14 cellular contexts compared by ENCODE assay signal in genomic region chr21:39051561-39051949, GRCh38.
DNase-seq lines count a peak whose midpoint lies in the region; TF ChIP-seq lines count a peak whose summit lies in the region.
"Had no signal": no experiment of that assay in that cellular context is flagged by ENCODE, and none has a peak within 500 bp of the region (broad histone marks: within the 10 kb centered on the region; RNA-seq: fewer than 3 reads in every experiment).

No MANE protein-coding gene starts in this region.

- H2AFZ ChIP-seq in osteoblast (ENCODE audit: low read length) = peak overlapping the region; percentile 36
- H2AFZ ChIP-seq in neuronal stem cell (ENCODE audit: low read length) = no peak overlapping the region

- WGBS in neuronal stem cell (ENCODE audit: extremely low coverage in 2 of 2, insufficient read length in 2 of 2, insufficient replicate concordance in 1 of 2), 2 donors = no CpG with 5 or more reads among the region's 4 CpGs

- H2AK5ac ChIP-seq in neuronal stem cell (ENCODE audit: low read depth, low read length) = no peak overlapping the region

- H3K27ac ChIP-seq in osteoblast (ENCODE audit: low read depth, low read length) (peak overlapping the region; percentile 81), neuronal stem cell (replicated peaks; ENCODE audit: low read length) (no peak overlapping the region)

- no peaks in the 10 kb centered on the region for H4K20me1 ChIP-seq in osteoblast (ENCODE audit: insufficient read depth, low read length)

- H3K36me3 ChIP-seq in osteoblast (ENCODE audit: insufficient read depth, low read length) = no peaks in the 10 kb centered on the region
- H3K36me3 ChIP-seq in neuronal stem cell (replicated peaks in 1 of 2; ENCODE audit: control insufficient read depth in 2 of 2, insufficient read depth in 2 of 2, low read length in 2 of 2) = no peaks in the 10 kb centered on the region

- in situ Hi-C loops in Caki2 (cut with HindIII; ENCODE audit: low pct_unique_long_range_greater_than_20kb, low sequenced_read_pairs) = no loop called here

- H2BK12ac ChIP-seq in neuronal stem cell (ENCODE audit: low read length) = no peak overlapping the region

- no peak overlapping the region for H3K14ac ChIP-seq in neuronal stem cell (ENCODE audit: low read length)

- no peak overlapping the region for H3K4ac ChIP-seq in neuronal stem cell (ENCODE audit: low read length)

- no peak for TF ChIP-seq CTCF in epithelial cell of proximal tubule (conservative IDR thresholded peaks at IDR 0.05; ENCODE audit: low read depth, low read length)
- TF ChIP-seq CTCF in osteoblast (IDR thresholded peaks at IDR 0.05; ENCODE audit: extremely low read depth, low read depth, low read length) = no peak

- H3K9me3 ChIP-seq in osteoblast (ENCODE audit: low read depth, low read length) = no peaks in the 10 kb centered on the region
- H3K9me3 ChIP-seq in neuronal stem cell (replicated peaks in 1 of 2; ENCODE audit: control insufficient read depth in 2 of 2, insufficient read depth in 1 of 2, low read depth in 1 of 2, low read length in 2 of 2) = no peaks in the 10 kb centered on the region

- H3K18ac ChIP-seq in neuronal stem cell (ENCODE audit: low read length) = no peak overlapping the region

- no peak overlapping the region for H4K8ac ChIP-seq in neuronal stem cell (ENCODE audit: low read depth, low read length)

- no peak overlapping the region for H3K23ac ChIP-seq in neuronal stem cell (ENCODE audit: low read depth, low read length, poor library complexity)

- no peak overlapping the region for H2BK120ac ChIP-seq in neuronal stem cell (ENCODE audit: low read depth, low read length)

- H2BK5ac ChIP-seq in neuronal stem cell (ENCODE audit: low read length) = no peak overlapping the region

- no peaks in the 10 kb centered on the region for H3K79me1 ChIP-seq in neuronal stem cell (ENCODE audit: low read depth, low read length)

- no peaks in the 10 kb centered on the region for H3K79me2 ChIP-seq in osteoblast (ENCODE audit: insufficient read depth, low read length)

- H3K27me3 ChIP-seq in osteoblast (ENCODE audit: insufficient read depth, low read length) = peaks cover 16% of the 10 kb centered on the region
- H3K27me3 ChIP-seq in neuronal stem cell (ENCODE audit: control insufficient read depth in 3 of 3, insufficient read depth in 3 of 3, low read depth in 1 of 3, low read length in 3 of 3) = no peaks in the 10 kb centered on the region

- peak; percentile 14 for DNase-seq in Caki2 (ENCODE audit: low read depth)
- peak; percentile 84 for DNase-seq in M059J (ENCODE audit: low read depth)
- DNase-seq in epithelial cell of proximal tubule (ENCODE audit: low read depth) = peak; percentile 31
- peak; percentile 91 for DNase-seq in osteoblast (ENCODE audit: insufficient read length, low spot score, missing footprints)
- no peak for DNase-seq in neuronal stem cell (ENCODE audit: low spot score)
- no peak for DNase-seq in superior temporal gyrus (ENCODE audit: extremely low spot score)
- no peak for DNase-seq in retina
- DNase-seq in cerebellum (ENCODE audit: low spot score) = no peak
- DNase-seq: activated CD4-positive, alpha-beta T cell treated with anti-CD3 and anti-CD28 coated beads for 1 hour; NCI-H1417 treated with DMSO at 0.1 percent for 48 hours; NCI-H446; posterior cingulate gyrus; stimulated activated CD4-positive, alpha-beta T cell treated with anti-CD3 and anti-CD28 coated beads, Interleukin-2, amount 100 ng/mL, for 24 hours had no signal

- H2BK15ac ChIP-seq in neuronal stem cell (ENCODE audit: low read length) = no peak overlapping the region

- H3K4me2 ChIP-seq in osteoblast (ENCODE audit: insufficient read depth, low read length) (no peak overlapping the region), neuronal stem cell (ENCODE audit: insufficient read depth, low read length, poor library complexity, severe bottlenecking) (no peak overlapping the region)

- no peak overlapping the region for H4K91ac ChIP-seq in neuronal stem cell (ENCODE audit: low read depth, low read length, poor library complexity)

- peaks cover 12% of the 10 kb centered on the region for H3K4me1 ChIP-seq in osteoblast (ENCODE audit: insufficient read depth, low read length)
- H3K4me1 ChIP-seq in neuronal stem cell (ENCODE audit: control insufficient read depth in 2 of 2, insufficient read depth in 1 of 2, low read depth in 1 of 2, low read length in 2 of 2) = peaks cover 4% of the 10 kb centered on the region in 2 donors

- no peak overlapping the region for H3K9ac ChIP-seq in neuronal stem cell (ENCODE audit: low read depth, low read length, poor library complexity)

- H3K4me3 ChIP-seq in epithelial cell of proximal tubule (ENCODE audit: low read depth, low read length) (no peak overlapping the region), osteoblast (ENCODE audit: insufficient read depth, low read length) (no peak overlapping the region), neuronal stem cell (ENCODE audit: low read length in 2 of 2) (no peak overlapping the region)
- H3K4me3 ChIP-seq: K562 had no signal

Comparison
In these comparisons a context has a peak if more than half of its experiments do, and no peak if none do; other contexts are left out.
1. DNase-seq: peak in Caki2 (single experiment), M059J (single experiment), epithelial cell of proximal tubule (single experiment) and osteoblast (single experiment); none in neuronal stem cell (single experiment), superior temporal gyrus (single experiment), retina (single experiment) and cerebellum (single experiment).